10 cellular contexts compared by ENCODE assay signal in genomic region chr5:150516011-150516410, GRCh38. TPM values are rescaled to one million over a fixed set of nuclear protein-coding genes. Genes with fewer than 3 reads are reported as not detected.
DNase-seq lines count a peak whose midpoint lies in the region; ATAC-seq and TF ChIP-seq lines count a peak whose summit lies in the region.
"Had no signal": no experiment of that assay in that cellular context is flagged by ENCODE, and none has a peak within 500 bp of the region (broad histone marks: within the 10 kb centered on the region; RNA-seq: fewer than 3 reads in every experiment).

No MANE protein-coding gene starts in this region.

- H4K20me1 ChIP-seq in H9 (ENCODE audit: control insufficient read depth, insufficient read depth, insufficient read length): no peaks in the 10 kb centered on the region

- H2BK120ac ChIP-seq in H9 (ENCODE audit: low read depth, low read length, poor library complexity, severe bottlenecking): no peak overlapping the region

- H3K27ac ChIP-seq in right atrium auricular region (peak overlapping the region; percentile 73 to 78), skeletal muscle tissue (ENCODE audit: low read depth, low read length) (peak overlapping the region; percentile 52), H9 (ENCODE audit: insufficient read length, low read depth, low read length) (no peak overlapping the region)

- no peak overlapping the region for H4K91ac ChIP-seq in H9 (ENCODE audit: insufficient read length, low read depth, low read length)

- peak overlapping the region in 1 of 3 experiments; percentile 68; a peak in 2 of 7 replicates for H3K27ac Mint-ChIP-seq in H9
- H3K27ac Mint-ChIP-seq in stimulated activated naive B cell treated with anti-CD40 and anti-IgM and Interleukin-4, amounts not matched to agents 10 μg/mL and 1 μg/mL and 100 μg/mL, for 72 hours: no peak overlapping the region
- H3K27ac Mint-ChIP-seq: stimulated activated memory B cell treated with anti-CD40 and anti-IgM and Interleukin-4, amounts not matched to agents 10 μg/mL and 1 μg/mL and 100 μg/mL, for 72 hours had no signal

- H2AK5ac ChIP-seq in H9 (ENCODE audit: insufficient read length, low read length): no peak overlapping the region

- no peak overlapping the region for H2BK20ac ChIP-seq in H9 (ENCODE audit: low read depth, low read length, poor library complexity, severe bottlenecking)

- DNase-seq in G401 (ENCODE audit: low spot score): peak; percentile 35
- DNase-seq in adipocyte (ENCODE audit: low read depth): peak; percentile 32
- peak; percentile 71 for DNase-seq in right atrium auricular region (ENCODE audit: low spot score)
- no peak for DNase-seq in H9
- DNase-seq in stimulated activated naive B cell treated with anti-CD40 and anti-IgM and Interleukin-4, amounts not matched to agents 10 μg/mL and 1 μg/mL and 100 μg/mL, for 72 hours: no peak
- DNase-seq in foreskin melanocyte: no peak
- DNase-seq: activated CD4-positive, alpha-beta memory T cell treated with anti-CD3 and anti-CD28 coated beads, Interleukin-2, amount 10 ng/mL, durations not matched to agents 7 days and 5 days had no signal

- no peak for TF ChIP-seq CTCF in right atrium auricular region (IDR thresholded peaks at IDR 0.05)
- TF ChIP-seq CTCF in H9 (conservative IDR thresholded peaks at IDR 0.05): no peak

- H3K56ac ChIP-seq in H9 (ENCODE audit: insufficient read length, low read depth, low read length): no peak overlapping the region

- H3K79me1 ChIP-seq in H9 (ENCODE audit: insufficient read depth, low read depth, low read length, poor library complexity, severe bottlenecking): no peaks in the 10 kb centered on the region

- H3K9me3 ChIP-seq in adipocyte (ENCODE audit: control insufficient read depth, low read length) (no peaks in the 10 kb centered on the region), right atrium auricular region (no peaks in the 10 kb centered on the region), skeletal muscle tissue (ENCODE audit: control insufficient read depth in 3 of 3, low read length in 3 of 3) (no peaks in the 10 kb centered on the region), H9 (ENCODE audit: control insufficient read depth, low read depth, low read length) (no peaks in the 10 kb centered on the region)

- H3K14ac ChIP-seq in H9 (ENCODE audit: insufficient read depth, low read length): no peak overlapping the region

- no peak overlapping the region for H2AFZ ChIP-seq in H9 (ENCODE audit: low read length)

- H3K4me3 Mint-ChIP-seq in H9: no peak overlapping the region
- H3K4me3 Mint-ChIP-seq in stimulated activated naive B cell treated with anti-CD40 and anti-IgM and Interleukin-4, amounts not matched to agents 10 μg/mL and 1 μg/mL and 100 μg/mL, for 72 hours: no peak overlapping the region
- H3K4me3 Mint-ChIP-seq: activated CD4-positive, alpha-beta memory T cell treated with anti-CD3 and anti-CD28 coated beads, Interleukin-2, amount 10 ng/mL, durations not matched to agents 7 days and 5 days; stimulated activated memory B cell treated with anti-CD40 and anti-IgM and Interleukin-4, amounts not matched to agents 10 μg/mL and 1 μg/mL and 100 μg/mL, for 72 hours had no signal

- H2BK15ac ChIP-seq in H9 (ENCODE audit: low read depth, low read length): no peak overlapping the region

- no peaks in the 10 kb centered on the region for H3K23me2 ChIP-seq in H9 (ENCODE audit: insufficient read length, low read depth, low read length, poor library complexity, severe bottlenecking)

- peaks cover 0 to 5% (median 0%) of the 10 kb centered on the region in 3 experiments; a peak in 4 of 7 replicates for H3K36me3 Mint-ChIP-seq in H9 (ENCODE audit: insufficient read depth in 1 of 3, low read depth in 3 of 3)
- H3K36me3 Mint-ChIP-seq in stimulated activated naive B cell treated with anti-CD40 and anti-IgM and Interleukin-4, amounts not matched to agents 10 μg/mL and 1 μg/mL and 100 μg/mL, for 72 hours: no peaks in the 10 kb centered on the region
- H3K36me3 Mint-ChIP-seq: stimulated activated memory B cell treated with anti-CD40 and anti-IgM and Interleukin-4, amounts not matched to agents 10 μg/mL and 1 μg/mL and 100 μg/mL, for 72 hours had no signal

- ATAC-seq in HG03565 (IDR thresholded peaks at IDR 0.05; ENCODE audit: unreplicated experiment): no peak
- no peak for ATAC-seq in stimulated activated naive B cell treated with anti-CD40 and anti-IgM and Interleukin-4, amounts not matched to agents 10 μg/mL and 1 μg/mL and 100 μg/mL, for 72 hours (replicated peaks)
- ATAC-seq: stimulated activated memory B cell treated with anti-CD40 and anti-IgM and Interleukin-4, amounts not matched to agents 10 μg/mL and 1 μg/mL and 100 μg/mL, for 72 hours had no signal

- no peak overlapping the region for H4K8ac ChIP-seq in H9 (replicated peaks; ENCODE audit: insufficient read length, low read depth, low read length)

- H3K9me3 Mint-ChIP-seq in H9: no peaks in the 10 kb centered on the region
- H3K9me3 Mint-ChIP-seq in stimulated activated naive B cell treated with anti-CD40 and anti-IgM and Interleukin-4, amounts not matched to agents 10 μg/mL and 1 μg/mL and 100 μg/mL, for 72 hours: no peaks in the 10 kb centered on the region
- H3K9me3 Mint-ChIP-seq: activated CD4-positive, alpha-beta memory T cell treated with anti-CD3 and anti-CD28 coated beads, Interleukin-2, amount 10 ng/mL, durations not matched to agents 7 days and 5 days; stimulated activated memory B cell treated with anti-CD40 and anti-IgM and Interleukin-4, amounts not matched to agents 10 μg/mL and 1 μg/mL and 100 μg/mL, for 72 hours had no signal

- H4K5ac ChIP-seq in H9 (ENCODE audit: insufficient read length, low read depth, low read length): no peak overlapping the region

- no peak overlapping the region for H3K18ac ChIP-seq in H9 (ENCODE audit: insufficient read length, low read depth, low read length)

- no peak overlapping the region for H2BK12ac ChIP-seq in H9 (ENCODE audit: insufficient read length, low read depth, low read length)

- peak overlapping the region; percentile 72 for H3K9ac ChIP-seq in adipocyte (ENCODE audit: low read length)
- H3K9ac ChIP-seq in skeletal muscle tissue (ENCODE audit: low read depth in 1 of 3, low read length in 3 of 3): peak overlapping the region in 2 of 3 donors; percentile 57 to 60
- H3K9ac ChIP-seq in H9 (ENCODE audit: extremely low read depth, insufficient read length, low read length): no peak overlapping the region

- no peak overlapping the region for H3K4me2 ChIP-seq in H9 (ENCODE audit: insufficient read depth, insufficient read length, low read length)

- H3T11ph ChIP-seq in H9 (ENCODE audit: low read length): no peak overlapping the region

- no CpG with 5 or more reads among the region's 5 CpGs for WGBS in H9 (ENCODE audit: extremely low coverage, insufficient read length, low lambda C conversion rate)

- in situ Hi-C loops in G401 (cut with HindIII; ENCODE audit: low sequenced_read_pairs): no loop called here

- H3K23ac ChIP-seq in H9 (ENCODE audit: insufficient read length, low read depth, low read length): no peak overlapping the region

- H3K27me3 Mint-ChIP-seq in H9 (ENCODE audit: low read depth): no peaks in the 10 kb centered on the region
- H3K27me3 Mint-ChIP-seq in stimulated activated naive B cell treated with anti-CD40 and anti-IgM and Interleukin-4, amounts not matched to agents 10 μg/mL and 1 μg/mL and 100 μg/mL, for 72 hours: no peaks in the 10 kb centered on the region
- H3K27me3 Mint-ChIP-seq: activated CD4-positive, alpha-beta memory T cell treated with anti-CD3 and anti-CD28 coated beads, Interleukin-2, amount 10 ng/mL, durations not matched to agents 7 days and 5 days; stimulated activated memory B cell treated with anti-CD40 and anti-IgM and Interleukin-4, amounts not matched to agents 10 μg/mL and 1 μg/mL and 100 μg/mL, for 72 hours had no signal

- peaks cover 21% of the 10 kb centered on the region for H3K36me3 ChIP-seq in adipocyte (ENCODE audit: control insufficient read depth, insufficient read depth, low read length, severe bottlenecking)
- H3K36me3 ChIP-seq in right atrium auricular region: peaks cover 3% of the 10 kb centered on the region
- H3K36me3 ChIP-seq in skeletal muscle tissue (ENCODE audit: control insufficient read depth in 3 of 3, insufficient read depth in 3 of 3, low read length in 3 of 3): peaks cover 0 to 3% (median 1%) of the 10 kb centered on the region in 3 donors

- H2BK5ac ChIP-seq in H9 (ENCODE audit: insufficient read length, low read length): no peak overlapping the region

- H3K4me3 ChIP-seq in adipocyte (ENCODE audit: low read length): no peak overlapping the region
- no peak overlapping the region for H3K4me3 ChIP-seq in right atrium auricular region
- H3K4me3 ChIP-seq in skeletal muscle tissue (ENCODE audit: low read length in 3 of 3): no peak overlapping the region

- H3K4me1 Mint-ChIP-seq in H9: peaks cover 27 to 48% of the 10 kb centered on the region in 2 experiments
- H3K4me1 Mint-ChIP-seq in stimulated activated naive B cell treated with anti-CD40 and anti-IgM and Interleukin-4, amounts not matched to agents 10 μg/mL and 1 μg/mL and 100 μg/mL, for 72 hours: peaks cover 3 to 7% of the 10 kb centered on the region in 2 donors
- H3K4me1 Mint-ChIP-seq: activated CD4-positive, alpha-beta memory T cell treated with anti-CD3 and anti-CD28 coated beads, Interleukin-2, amount 10 ng/mL, durations not matched to agents 7 days and 5 days had no signal

- no peaks in the 10 kb centered on the region for H3K27me3 ChIP-seq in adipocyte (replicated peaks; ENCODE audit: control insufficient read depth, insufficient read depth, low read length)
- no peaks in the 10 kb centered on the region for H3K27me3 ChIP-seq in right atrium auricular region
- no peaks in the 10 kb centered on the region for H3K27me3 ChIP-seq in skeletal muscle tissue (ENCODE audit: control insufficient read depth in 3 of 3, insufficient read depth in 3 of 3, low read length in 3 of 3)
- no peaks in the 10 kb centered on the region for H3K27me3 ChIP-seq in H9 (ENCODE audit: insufficient read depth, low read length)

- no peak overlapping the region for H3K4ac ChIP-seq in H9 (ENCODE audit: low read depth, low read length)

- peaks cover 69% of the 10 kb centered on the region for H3K4me1 ChIP-seq in adipocyte (ENCODE audit: control insufficient read depth, insufficient read depth, low read length)
- H3K4me1 ChIP-seq in right atrium auricular region: peaks cover 0 to 85% of the 10 kb centered on the region in 2 donors
- H3K4me1 ChIP-seq in skeletal muscle tissue (ENCODE audit: control insufficient read depth in 3 of 3, insufficient read depth in 3 of 3, low read length in 3 of 3): peaks cover 56 to 72% (median 66%) of the 10 kb centered on the region in 3 donors
- peaks cover 5% of the 10 kb centered on the region; the same call in 1 of the 2 replicates for H3K4me1 ChIP-seq in H9 (ENCODE audit: insufficient read depth, low read length)

- peaks cover 5% of the 10 kb centered on the region; the same call in 1 of the 2 replicates for H3K79me2 ChIP-seq in H9 (ENCODE audit: insufficient read depth, low read length)

RNA-seq across cellular contexts. Expression of gene NDST1, which starts 8.1 kb away (rescaled TPM):
- total RNA-seq in G401 (2014; rRNA removed; shearing (Covaris generic)): 68.1 and 76.0 TPM in 2 replicates
- total RNA-seq in right atrium auricular region (10 to 100 TPM; 81.4 to 91.8 TPM), skeletal muscle tissue (19.3 TPM), H9 (2021) (59.2 and 65.5 TPM in 2 replicates)

Comparison
In these comparisons a context has a peak if more than half of its experiments do, and no peak if none do; other contexts are left out.
1. DNase-seq: peak in G401 (single experiment), adipocyte (single experiment) and right atrium auricular region (single experiment); none in H9 (single experiment), stimulated activated naive B cell treated with anti-CD40 and anti-IgM and Interleukin-4, amounts not matched to agents 10 μg/mL and 1 μg/mL and 100 μg/mL, for 72 hours (single experiment) and foreskin melanocyte (single experiment).